ENCODE assay signal across 1 cellular context in the genomic region with DNA sequence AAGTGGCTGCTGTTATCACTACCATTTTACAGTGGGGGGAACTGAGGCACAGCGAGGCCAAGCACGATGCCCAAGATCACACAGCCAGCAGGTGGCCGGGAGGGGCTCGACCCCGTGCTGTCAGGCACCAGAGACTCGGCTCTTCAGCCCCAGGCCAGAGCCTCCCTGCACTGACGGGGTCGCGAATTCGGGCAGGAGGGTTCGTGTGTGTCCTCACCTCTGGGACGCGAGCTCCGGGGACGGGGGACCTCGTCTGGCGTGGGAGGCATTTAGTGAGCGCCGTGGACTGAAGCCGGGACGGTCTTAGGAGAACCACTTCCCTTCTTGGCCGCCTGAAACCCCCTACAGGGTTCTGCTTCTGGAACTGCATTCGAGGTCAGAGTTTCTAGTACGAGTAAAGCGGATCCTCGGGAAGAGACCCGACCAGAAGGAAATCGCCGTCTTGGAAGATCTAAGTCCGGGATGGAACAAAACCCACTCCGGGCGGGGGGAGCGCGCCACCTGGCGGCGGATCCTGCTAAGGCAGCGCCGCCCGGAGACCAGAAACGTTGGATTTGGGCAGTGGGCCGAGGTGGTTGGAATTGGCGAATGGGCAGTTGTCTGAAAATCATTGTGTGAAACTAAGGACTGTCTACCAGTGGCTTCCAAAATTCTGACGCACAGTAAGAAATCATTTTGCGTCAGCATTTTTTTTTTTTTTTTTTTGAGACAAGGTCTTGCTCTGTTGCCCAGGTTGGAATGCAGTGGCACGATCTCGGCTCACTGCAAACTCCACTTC.
TF ChIP-seq lines count a peak whose summit lies in the region.

No MANE protein-coding gene starts in this region.

TF ChIP-seq in HEK293, 187 proteins besides CTCF, POLR2A, EP300 and RAD21 (continued from another document and continues in another):
- TF ChIP-seq ZNF18 (tag by site-specific recombination; IDR thresholded peaks at IDR 0.05), result no peak
- TF ChIP-seq KLF17 (tag by site-specific recombination; IDR thresholded peaks at IDR 0.05), result no peak
- TF ChIP-seq, protein P1, sequence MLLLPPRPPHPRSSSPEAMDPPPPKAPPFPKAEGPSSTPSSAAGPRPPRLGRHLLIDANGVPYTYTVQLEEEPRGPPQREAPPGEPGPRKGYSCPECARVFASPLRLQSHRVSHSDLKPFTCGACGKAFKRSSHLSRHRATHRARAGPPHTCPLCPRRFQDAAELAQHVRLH (tag by site-specific recombination; IDR thresholded peaks at IDR 0.05), result 0 out of 2 replicates have a peak, but pooled peaks have one; percentile 17
- no peak for TF ChIP-seq ZNF324 (tag by site-specific recombination; IDR thresholded peaks at IDR 0.05)
- TF ChIP-seq ZNF398 (tag by site-specific recombination; IDR thresholded peaks at IDR 0.05), result peak; percentile 33; the same call in 1 of the 2 replicates
- no peak for TF ChIP-seq ZNF266 (tag by site-specific recombination; IDR thresholded peaks at IDR 0.05; ENCODE audit: low read depth)
- TF ChIP-seq ZNF792 (tag by site-specific recombination; IDR thresholded peaks at IDR 0.05), result no peak
- TF ChIP-seq, protein P2, sequence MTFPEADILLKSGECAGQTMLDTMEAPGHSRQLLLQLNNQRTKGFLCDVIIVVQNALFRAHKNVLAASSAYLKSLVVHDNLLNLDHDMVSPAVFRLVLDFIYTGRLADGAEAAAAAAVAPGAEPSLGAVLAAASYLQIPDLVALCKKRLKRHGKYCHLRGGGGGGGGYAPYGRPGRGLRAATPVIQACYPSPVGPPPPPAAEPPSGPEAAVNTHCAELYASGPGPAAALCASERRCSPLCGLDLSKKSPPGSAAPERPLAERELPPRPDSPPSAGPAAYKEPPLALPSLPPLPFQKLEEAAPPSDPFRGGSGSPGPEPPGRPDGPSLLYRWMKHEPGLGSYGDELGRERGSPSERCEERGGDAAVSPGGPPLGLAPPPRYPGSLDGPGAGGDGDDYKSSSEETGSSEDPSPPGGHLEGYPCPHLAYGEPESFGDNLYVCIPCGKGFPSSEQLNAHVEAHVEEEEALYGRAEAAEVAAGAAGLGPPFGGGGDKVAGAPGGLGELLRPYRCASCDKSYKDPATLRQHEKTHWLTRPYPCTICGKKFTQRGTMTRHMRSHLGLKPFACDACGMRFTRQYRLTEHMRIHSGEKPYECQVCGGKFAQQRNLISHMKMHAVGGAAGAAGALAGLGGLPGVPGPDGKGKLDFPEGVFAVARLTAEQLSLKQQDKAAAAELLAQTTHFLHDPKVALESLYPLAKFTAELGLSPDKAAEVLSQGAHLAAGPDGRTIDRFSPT (tag by site-specific recombination; IDR thresholded peaks at IDR 0.05), result no peak
- TF ChIP-seq, protein P3, sequence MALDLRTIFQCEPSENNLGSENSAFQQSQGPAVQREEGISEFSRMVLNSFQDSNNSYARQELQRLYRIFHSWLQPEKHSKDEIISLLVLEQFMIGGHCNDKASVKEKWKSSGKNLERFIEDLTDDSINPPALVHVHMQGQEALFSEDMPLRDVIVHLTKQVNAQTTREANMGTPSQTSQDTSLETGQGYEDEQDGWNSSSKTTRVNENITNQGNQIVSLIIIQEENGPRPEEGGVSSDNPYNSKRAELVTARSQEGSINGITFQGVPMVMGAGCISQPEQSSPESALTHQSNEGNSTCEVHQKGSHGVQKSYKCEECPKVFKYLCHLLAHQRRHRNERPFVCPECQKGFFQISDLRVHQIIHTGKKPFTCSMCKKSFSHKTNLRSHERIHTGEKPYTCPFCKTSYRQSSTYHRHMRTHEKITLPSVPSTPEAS (tag by site-specific recombination; IDR thresholded peaks at IDR 0.05), result no peak
- TF ChIP-seq, protein P4, sequence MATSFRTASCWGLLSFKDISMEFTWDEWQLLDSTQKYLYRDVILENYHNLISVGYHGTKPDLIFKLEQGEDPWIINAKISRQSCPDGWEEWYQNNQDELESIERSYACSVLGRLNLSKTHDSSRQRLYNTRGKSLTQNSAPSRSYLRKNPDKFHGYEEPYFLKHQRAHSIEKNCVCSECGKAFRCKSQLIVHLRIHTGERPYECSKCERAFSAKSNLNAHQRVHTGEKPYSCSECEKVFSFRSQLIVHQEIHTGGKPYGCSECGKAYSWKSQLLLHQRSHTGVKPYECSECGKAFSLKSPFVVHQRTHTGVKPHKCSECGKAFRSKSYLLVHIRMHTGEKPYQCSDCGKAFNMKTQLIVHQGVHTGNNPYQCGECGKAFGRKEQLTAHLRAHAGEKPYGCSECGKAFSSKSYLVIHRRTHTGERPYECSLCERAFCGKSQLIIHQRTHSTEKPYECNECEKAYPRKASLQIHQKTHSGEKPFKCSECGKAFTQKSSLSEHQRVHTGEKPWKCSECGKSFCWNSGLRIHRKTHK (tag by site-specific recombination; IDR thresholded peaks at IDR 0.05), result no peak
- TF ChIP-seq EGR2 (tag by site-specific recombination; IDR thresholded peaks at IDR 0.05; ENCODE audit: low read depth), result no peak
- TF ChIP-seq ZNF692 (tag by site-specific recombination; IDR thresholded peaks at IDR 0.05), result peak; percentile 31; the same call in 1 of the 2 replicates
- TF ChIP-seq ZNF366 (tag by site-specific recombination; conservative IDR thresholded peaks at IDR 0.05), result no peak
- TF ChIP-seq INSM2 (tag by site-specific recombination; IDR thresholded peaks at IDR 0.05), result no peak
- TF ChIP-seq, protein P5, sequence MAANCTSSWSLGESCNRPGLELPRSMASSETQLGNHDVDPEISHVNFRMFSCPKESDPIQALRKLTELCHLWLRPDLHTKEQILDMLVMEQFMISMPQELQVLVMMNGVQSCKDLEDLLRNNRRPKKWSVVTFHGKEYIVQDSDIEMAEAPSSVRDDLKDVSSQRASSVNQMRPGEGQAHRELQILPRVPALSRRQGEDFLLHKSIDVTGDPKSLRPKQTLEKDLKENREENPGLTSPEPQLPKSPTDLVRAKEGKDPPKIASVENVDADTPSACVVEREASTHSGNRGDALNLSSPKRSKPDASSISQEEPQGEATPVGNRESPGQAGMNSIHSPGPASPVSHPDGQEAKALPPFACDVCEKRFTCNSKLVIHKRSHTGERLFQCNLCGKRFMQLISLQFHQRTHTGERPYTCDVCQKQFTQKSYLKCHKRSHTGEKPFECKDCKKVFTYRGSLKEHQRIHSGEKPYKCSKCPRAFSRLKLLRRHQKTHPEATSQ (tag by site-specific recombination; IDR thresholded peaks at IDR 0.05), result no peak
- TF ChIP-seq ZNF645 (tag by site-specific recombination; IDR thresholded peaks at IDR 0.05), result no peak
- TF ChIP-seq ZNF155 (tag by site-specific recombination; IDR thresholded peaks at IDR 0.05), result no peak
- peak; percentile 54; the same call in 1 of the 2 replicates for TF ChIP-seq ZEB2 (tag by site-specific recombination; IDR thresholded peaks at IDR 0.05)
- TF ChIP-seq ZNF354C (tag by site-specific recombination; IDR thresholded peaks at IDR 0.05; ENCODE audit: borderline replicate concordance, low read depth), result no peak
- TF ChIP-seq, protein P6, sequence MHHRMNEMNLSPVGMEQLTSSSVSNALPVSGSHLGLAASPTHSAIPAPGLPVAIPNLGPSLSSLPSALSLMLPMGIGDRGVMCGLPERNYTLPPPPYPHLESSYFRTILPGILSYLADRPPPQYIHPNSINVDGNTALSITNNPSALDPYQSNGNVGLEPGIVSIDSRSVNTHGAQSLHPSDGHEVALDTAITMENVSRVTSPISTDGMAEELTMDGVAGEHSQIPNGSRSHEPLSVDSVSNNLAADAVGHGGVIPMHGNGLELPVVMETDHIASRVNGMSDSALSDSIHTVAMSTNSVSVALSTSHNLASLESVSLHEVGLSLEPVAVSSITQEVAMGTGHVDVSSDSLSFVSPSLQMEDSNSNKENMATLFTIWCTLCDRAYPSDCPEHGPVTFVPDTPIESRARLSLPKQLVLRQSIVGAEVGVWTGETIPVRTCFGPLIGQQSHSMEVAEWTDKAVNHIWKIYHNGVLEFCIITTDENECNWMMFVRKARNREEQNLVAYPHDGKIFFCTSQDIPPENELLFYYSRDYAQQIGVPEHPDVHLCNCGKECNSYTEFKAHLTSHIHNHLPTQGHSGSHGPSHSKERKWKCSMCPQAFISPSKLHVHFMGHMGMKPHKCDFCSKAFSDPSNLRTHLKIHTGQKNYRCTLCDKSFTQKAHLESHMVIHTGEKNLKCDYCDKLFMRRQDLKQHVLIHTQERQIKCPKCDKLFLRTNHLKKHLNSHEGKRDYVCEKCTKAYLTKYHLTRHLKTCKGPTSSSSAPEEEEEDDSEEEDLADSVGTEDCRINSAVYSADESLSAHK (tag by site-specific recombination; IDR thresholded peaks at IDR 0.05), result no peak
- no peak for TF ChIP-seq ZNF221 (tag by site-specific recombination; IDR thresholded peaks at IDR 0.05; ENCODE audit: borderline replicate concordance)
- no peak for TF ChIP-seq YY2 (tag by site-specific recombination; IDR thresholded peaks at IDR 0.05)
- peak; percentile 42 for TF ChIP-seq ZFHX2 (tag by site-specific recombination; conservative IDR thresholded peaks at IDR 0.05)
- TF ChIP-seq ZNF555 (tag by site-specific recombination; conservative IDR thresholded peaks at IDR 0.05), result no peak
- TF ChIP-seq AEBP2 (tag by site-specific recombination; IDR thresholded peaks at IDR 0.05; ENCODE audit: borderline replicate concordance), result no peak
- no peak for TF ChIP-seq RBAK (tag by site-specific recombination; IDR thresholded peaks at IDR 0.05)
